ENCODE assay signal across 8 cellular contexts in the genomic region with DNA sequence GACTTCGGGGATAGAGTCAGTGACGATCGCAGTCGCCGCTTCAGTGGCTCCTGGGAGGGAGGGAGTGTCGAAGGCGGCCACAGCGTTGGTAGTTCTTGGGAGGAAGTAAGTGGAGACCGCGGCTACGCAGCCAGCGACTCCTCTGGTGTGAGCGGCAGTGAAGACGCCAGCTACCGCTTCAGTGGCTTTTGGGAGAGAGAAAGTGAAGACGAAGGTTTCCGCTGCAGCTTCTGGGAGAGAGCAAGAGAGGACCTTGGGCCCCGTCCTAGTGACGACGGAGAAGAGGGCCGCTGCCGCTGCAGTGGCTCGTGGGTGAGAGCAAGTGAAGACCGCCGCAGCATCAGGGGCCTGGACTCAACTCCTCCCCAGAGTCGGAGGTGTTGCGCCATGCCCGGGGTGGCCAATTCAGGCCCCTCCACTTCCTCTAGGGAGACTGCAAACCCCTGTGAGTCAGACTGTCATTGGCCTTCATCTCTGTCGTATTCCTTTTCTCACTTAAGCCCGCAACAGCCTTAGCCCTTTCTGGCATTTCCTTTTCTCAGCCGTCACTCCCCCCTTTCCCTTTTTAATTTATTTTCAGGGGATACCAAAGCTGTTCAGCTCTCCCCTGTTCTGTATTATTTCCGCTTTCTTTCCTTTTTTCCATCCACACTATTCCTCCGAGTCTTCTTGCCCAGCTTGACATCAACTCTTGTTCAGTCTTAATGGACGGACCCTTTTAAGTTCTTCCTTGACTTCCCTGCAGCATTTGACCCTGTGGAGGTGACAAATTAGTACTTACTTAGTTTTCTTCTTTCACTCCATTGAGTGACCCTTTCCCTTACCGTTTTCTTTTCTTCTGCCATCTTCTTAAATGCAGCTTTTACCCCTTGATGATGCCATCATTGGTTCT. TPM values are rescaled to one million over a fixed set of nuclear protein-coding genes. Genes with fewer than 3 reads are reported as not detected.
DNase-seq lines count a peak whose midpoint lies in the region; ATAC-seq and TF ChIP-seq lines count a peak whose summit lies in the region.

No MANE protein-coding gene starts in this region.

- peak overlapping the region; percentile 10 for H4K8ac ChIP-seq in trophoblast cell (ENCODE audit: low read depth, low read length)

- peak overlapping the region; percentile 62 for H2AFZ ChIP-seq in trophoblast cell (ENCODE audit: insufficient read depth, low read length, poor library complexity)

- WGBS in trophoblast cell (ENCODE audit: extremely low coverage, insufficient coverage, insufficient read length): no CpG with 5 or more reads among the region's 35 CpGs

- H3K4me2 ChIP-seq in trophoblast cell (ENCODE audit: low read length): peak overlapping the region; percentile 93

- ATAC-seq in HG03432 (IDR thresholded peaks at IDR 0.05; ENCODE audit: unreplicated experiment) (peak; percentile 59), upper lobe of right lung (peak; percentile 84)

- H3K27ac ChIP-seq in cardiac muscle cell: peak overlapping the region; percentile 68
- H3K27ac ChIP-seq in trophoblast cell (ENCODE audit: low read depth, low read length): no peak overlapping the region
- peak overlapping the region; percentile 96 for H3K27ac ChIP-seq in upper lobe of right lung

- peaks cover 31 to 38% of the 10 kb centered on the region in 2 donors for H3K36me3 Mint-ChIP-seq in CD14-positive monocyte
- peaks cover 7% of the 10 kb centered on the region for H3K36me3 Mint-ChIP-seq in activated naive CD8-positive, alpha-beta T cell

- H3K18ac ChIP-seq in trophoblast cell (ENCODE audit: low read length): no peak overlapping the region

- no peak overlapping the region for H3K4ac ChIP-seq in trophoblast cell (ENCODE audit: low read depth, low read length)

- H3K23ac ChIP-seq in trophoblast cell (ENCODE audit: low read length): no peak overlapping the region

- H3K4me1 Mint-ChIP-seq in CD14-positive monocyte: peaks cover 31% of the 10 kb centered on the region
- peaks cover 47% of the 10 kb centered on the region for H3K4me1 Mint-ChIP-seq in activated naive CD8-positive, alpha-beta T cell (ENCODE audit: low read depth)

- H2AK5ac ChIP-seq in trophoblast cell (ENCODE audit: low read length): no peak overlapping the region

- peaks cover 2% of the 10 kb centered on the region for H3K79me1 ChIP-seq in trophoblast cell (ENCODE audit: low read length)

- peaks cover 18% of the 10 kb centered on the region for H3K36me3 ChIP-seq in cardiac muscle cell
- peaks cover 6 to 15% of the 10 kb centered on the region in 2 experiments for H3K36me3 ChIP-seq in trophoblast cell (ENCODE audit: control insufficient read depth in 1 of 2, insufficient read depth in 2 of 2, low read length in 2 of 2)
- peaks cover 39% of the 10 kb centered on the region for H3K36me3 ChIP-seq in upper lobe of right lung

- H3K4me1 ChIP-seq in cardiac muscle cell (ENCODE audit: low read depth): peaks cover 16% of the 10 kb centered on the region
- peaks cover 0 to 5% of the 10 kb centered on the region in 2 experiments for H3K4me1 ChIP-seq in trophoblast cell (ENCODE audit: control insufficient read depth in 1 of 2, insufficient read depth in 2 of 2, low read length in 2 of 2)
- H3K4me1 ChIP-seq in upper lobe of right lung: peaks cover 28% of the 10 kb centered on the region

- TF ChIP-seq CTCF in CD14-positive monocyte (IDR thresholded peaks at IDR 0.05) (no peak), cardiac muscle cell (IDR thresholded peaks at IDR 0.05; ENCODE audit: low read depth, low read length) (no peak), upper lobe of right lung (IDR thresholded peaks at IDR 0.05) (no peak)

- no peak overlapping the region for H4K91ac ChIP-seq in trophoblast cell (ENCODE audit: low read depth, low read length)

- H4K12ac ChIP-seq in trophoblast cell (ENCODE audit: low read depth, low read length): no peak overlapping the region

- peak overlapping the region; percentile 74 for H3K4me3 ChIP-seq in cardiac muscle cell
- H3K4me3 ChIP-seq in trophoblast cell (ENCODE audit: low read depth, low read length): peak overlapping the region; percentile 93
- H3K4me3 ChIP-seq in upper lobe of right lung: peak overlapping the region; percentile 84

- no peaks in the 10 kb centered on the region for H3K9me3 Mint-ChIP-seq in CD14-positive monocyte
- H3K9me3 Mint-ChIP-seq in activated naive CD8-positive, alpha-beta T cell (ENCODE audit: low read depth): no peaks in the 10 kb centered on the region

- peak overlapping the region; percentile 97 to 100 (median 99) for H3K27ac Mint-ChIP-seq in CD14-positive monocyte
- peak overlapping the region; percentile 96 for H3K27ac Mint-ChIP-seq in activated naive CD8-positive, alpha-beta T cell

- no peak overlapping the region for H3K14ac ChIP-seq in trophoblast cell (ENCODE audit: low read length)

- no peaks in the 10 kb centered on the region for H3K27me3 ChIP-seq in cardiac muscle cell
- no peaks in the 10 kb centered on the region for H3K27me3 ChIP-seq in trophoblast cell (ENCODE audit: insufficient read depth, low read length)
- no peaks in the 10 kb centered on the region for H3K27me3 ChIP-seq in upper lobe of right lung

- H2BK12ac ChIP-seq in trophoblast cell (ENCODE audit: low read length): no peak overlapping the region

- H3K4me3 Mint-ChIP-seq in CD14-positive monocyte: peak overlapping the region; percentile 97 to 99
- H3K4me3 Mint-ChIP-seq in activated naive CD8-positive, alpha-beta T cell: peak overlapping the region; percentile 99

- H2BK5ac ChIP-seq in trophoblast cell (ENCODE audit: low read depth, low read length, poor library complexity): no peak overlapping the region

- DNase-seq in CD14-positive monocyte (ENCODE audit: low spot score) (peak; percentile 94), GM19240 (ENCODE audit: insufficient read length, low spot score) (peak; percentile 7), SKM-1 (lab: John Stamatoyannopoulos, UW; ENCODE audit: unreplicated experiment) (peak; percentile 74), cardiac muscle cell (ENCODE audit: low read depth in 1 of 2, low spot score in 1 of 2) (peak; percentile 55 to 87), trophoblast cell (peak; percentile 55 to 68), upper lobe of right lung (peak; percentile 91)

- H2BK120ac ChIP-seq in trophoblast cell (ENCODE audit: insufficient read depth, low read length, poor library complexity): no peak overlapping the region

- intact Hi-C loops in CD14-positive monocyte (cut with micrococcal nuclease): loop anchor here (2.0 to 10.0 kb wide), 5 partner anchors 38 to 294 kb away; a partner anchor contains a TSS
- intact Hi-C loops in upper lobe of right lung (cut with DNase I): no loop called here

- no peaks in the 10 kb centered on the region for H3K27me3 Mint-ChIP-seq in CD14-positive monocyte (ENCODE audit: low read depth in 3 of 3)
- H3K27me3 Mint-ChIP-seq in activated naive CD8-positive, alpha-beta T cell: no peaks in the 10 kb centered on the region

- H3K9me3 ChIP-seq in cardiac muscle cell (ENCODE audit: low read depth) (no peaks in the 10 kb centered on the region), trophoblast cell (ENCODE audit: insufficient read depth, low read depth, low read length) (no peaks in the 10 kb centered on the region), upper lobe of right lung (no peaks in the 10 kb centered on the region)

- H3K79me2 ChIP-seq in trophoblast cell (ENCODE audit: control insufficient read depth, insufficient read depth, low read length, poor library complexity): no peaks in the 10 kb centered on the region

- peak overlapping the region; percentile 65 for H3K9ac ChIP-seq in trophoblast cell (ENCODE audit: low read length)

RNA-seq across cellular contexts. Expression of a gene that starts 1.0 kb away (rescaled TPM):
- polyA plus RNA-seq in CD14-positive monocyte (1 to 10 TPM; 4.3 to 6.2 TPM), cardiac muscle cell (6.8 and 8.3 TPM in 2 replicates)
- total RNA-seq in cardiac muscle cell (8.1 and 8.6 TPM in 2 replicates), upper lobe of right lung (13.0 TPM)
- polyA plus RNA-seq in trophoblast cell (2013): 2.4 and 2.7 TPM in 2 replicates

RNA-seq across cellular contexts. Expression of a gene that starts 37.6 kb away (rescaled TPM):
- polyA plus RNA-seq in CD14-positive monocyte (10 to 100 TPM in 1 of 2 donors, 1 to 10 TPM in 1; 8.3 to 15.7 TPM), cardiac muscle cell (14.5 and 19.9 TPM in 2 replicates)
- total RNA-seq in cardiac muscle cell (77.2 and 204 TPM in 2 replicates), upper lobe of right lung (54.5 TPM)
- 39.4 and 45.2 TPM in 2 replicates for polyA plus RNA-seq in trophoblast cell (2013)

Comparison
In these comparisons a context has a peak if more than half of its experiments do, and no peak if none do; other contexts are left out.
1. DNase-seq: peak in every context shown above with its lines; median percentile 94 in CD14-positive monocyte; 91 in upper lobe of right lung; 74 in SKM-1; 71 in cardiac muscle cell; 62 in trophoblast cell; 7 in GM19240.